8 cellular contexts compared by ENCODE assay signal in genomic region chr16:31032736-31033708, GRCh38. TPM values are rescaled to one million over a fixed set of nuclear protein-coding genes. Genes with fewer than 3 reads are reported as not detected.
DNase-seq lines count a peak whose midpoint lies in the region; ATAC-seq and TF ChIP-seq lines count a peak whose summit lies in the region.

Gene STX4 (plus strand): TSS chr16:31033558. CDS start chr16:31033806, 248 bp downstream.

- no peaks in the 10 kb centered on the region for H3K9me3 ChIP-seq in right atrium auricular region
- no peaks in the 10 kb centered on the region for H3K9me3 ChIP-seq in uterus

- DNase-seq in NCI-H187 (lab: John Stamatoyannopoulos, UW) (peak; percentile 67 to 87), anterior cingulate cortex (lab: John Stamatoyannopoulos, UW) (peak; percentile 75 to 100 (median 97)), right atrium auricular region (ENCODE audit: low spot score) (peak; percentile 98), pulmonary artery endothelial cell (ENCODE audit: low read depth, low spot score) (peak; percentile 88), uterus (peak; percentile 98 to 99)

- TF ChIP-seq CTCF in right atrium auricular region (IDR thresholded peaks at IDR 0.05) (no peak), uterus (IDR thresholded peaks at IDR 0.05) (peak in 2 of 4 experiments; percentile 15 to 20)

- H3K4me3 ChIP-seq in right atrium auricular region (peak within 1 kb of the TSS; percentile 77 to 81), uterus (peak within 1 kb of the TSS; percentile 85 to 100)

- H3K27ac ChIP-seq in right atrium auricular region (peak within 1 kb of the TSS; percentile 91 to 97), uterus (peak within 1 kb of the TSS; percentile 95)

- intact Hi-C loops in T-helper 2 cell treated with Interferon-gamma antibody and Interleukin-4, amounts not matched to agents 100 ng/mL and 5 ng/mL, for 36 hours (cut with micrococcal nuclease): loop anchor here (1.0 to 5.0 kb wide), 10 partner anchors 36 to 834 kb away; partner anchors contain the start of genes ARMC5, FUS, KAT8 and SETD1A
- intact Hi-C loops in uterus (cut with DNase I; ENCODE audit: low total_unique reads): no loop called here

- ATAC-seq in GM18498 (IDR thresholded peaks at IDR 0.05; ENCODE audit: unreplicated experiment): peak; percentile 77
- ATAC-seq in HG02938 (IDR thresholded peaks at IDR 0.05; ENCODE audit: unreplicated experiment): peak; percentile 71

- peaks cover 33% of the 10 kb centered on the region for H3K36me3 ChIP-seq in right atrium auricular region
- no peaks in the 10 kb centered on the region for H3K36me3 ChIP-seq in uterus

- H3K4me1 ChIP-seq in right atrium auricular region: peaks cover 0 to 15% of the 10 kb centered on the region in 2 donors
- peaks cover 6% of the 10 kb centered on the region in 2 donors for H3K4me1 ChIP-seq in uterus

- TF ChIP-seq POLR2A in uterus (IDR thresholded peaks at IDR 0.05): peak; percentile 47 to 62

- H3K27me3 ChIP-seq in right atrium auricular region: no peaks in the 10 kb centered on the region
- H3K27me3 ChIP-seq in uterus: no peaks in the 10 kb centered on the region

RNA-seq across cellular contexts. Expression of gene STX4, which starts in this region (rescaled TPM):
- total RNA-seq in T-helper 2 cell treated with Interferon-gamma antibody and Interleukin-4, amounts not matched to agents 100 ng/mL and 5 ng/mL, for 36 hours: 55.6 and 55.8 TPM in 2 replicates
- 10 to 100 TPM; 17.1 to 23.8 TPM for total RNA-seq in right atrium auricular region
- 32.0 and 32.5 TPM in 2 replicates for total RNA-seq in pulmonary artery endothelial cell
- total RNA-seq in uterus: 100 to 1,000 TPM in 1 of 4 donors, 10 to 100 TPM in 3; 26.2 to 114 (median 85.1) TPM

Comparison
In these comparisons a context has a peak if more than half of its experiments do, and no peak if none do; other contexts are left out.
1. Peak in every context shown above with its lines: DNase-seq, ATAC-seq, H3K4me3 ChIP-seq and H3K27ac ChIP-seq.